1 cellular context compared by ENCODE assay signal in the genomic region with DNA sequence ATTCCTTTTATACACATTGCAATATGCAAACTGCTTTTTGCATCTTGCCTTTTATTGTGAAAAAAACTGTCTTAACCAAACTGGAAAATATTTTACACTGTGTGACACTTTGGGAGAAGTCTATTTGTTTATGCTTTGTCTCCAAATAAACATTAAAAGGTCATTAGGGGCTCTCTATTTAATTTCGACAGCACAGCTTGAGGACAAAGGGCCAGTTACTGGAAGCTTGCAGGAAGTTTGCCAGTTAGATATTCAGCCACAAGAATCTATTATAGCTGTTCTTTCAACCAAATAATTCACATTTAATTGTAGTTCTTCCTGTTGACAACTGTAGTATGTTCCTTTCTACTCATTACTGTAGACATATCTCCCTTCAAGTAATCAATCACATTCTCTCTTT.
TF ChIP-seq lines count a peak whose summit lies in the region.

No MANE protein-coding gene starts in this region.

TF ChIP-seq in Ishikawa, 13 proteins besides CTCF, POLR2A, EP300 and RAD21 (continued from another document):
- TF ChIP-seq REST (IDR thresholded peaks at IDR 0.05; ENCODE audit: low read depth) = no peak
- TF ChIP-seq TCF12 (IDR thresholded peaks at IDR 0.05; ENCODE audit: low read depth) = no peak
- peak; percentile 6; the same call in 1 of the 2 replicates for TF ChIP-seq NFIC (IDR thresholded peaks at IDR 0.05)
- TF ChIP-seq, protein P1, sequence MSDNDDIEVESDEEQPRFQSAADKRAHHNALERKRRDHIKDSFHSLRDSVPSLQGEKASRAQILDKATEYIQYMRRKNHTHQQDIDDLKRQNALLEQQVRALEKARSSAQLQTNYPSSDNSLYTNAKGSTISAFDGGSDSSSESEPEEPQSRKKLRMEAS (IDR thresholded peaks at IDR 0.05) = no peak
- TF ChIP-seq, protein P2, sequence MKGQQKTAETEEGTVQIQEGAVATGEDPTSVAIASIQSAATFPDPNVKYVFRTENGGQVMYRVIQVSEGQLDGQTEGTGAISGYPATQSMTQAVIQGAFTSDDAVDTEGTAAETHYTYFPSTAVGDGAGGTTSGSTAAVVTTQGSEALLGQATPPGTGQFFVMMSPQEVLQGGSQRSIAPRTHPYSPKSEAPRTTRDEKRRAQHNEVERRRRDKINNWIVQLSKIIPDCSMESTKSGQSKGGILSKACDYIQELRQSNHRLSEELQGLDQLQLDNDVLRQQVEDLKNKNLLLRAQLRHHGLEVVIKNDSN (IDR thresholded peaks at IDR 0.05) = no peak
- no peak for TF ChIP-seq ZBTB7A (IDR thresholded peaks at IDR 0.05; ENCODE audit: low read depth)
